10 cellular contexts compared by ENCODE assay signal in the genomic region with DNA sequence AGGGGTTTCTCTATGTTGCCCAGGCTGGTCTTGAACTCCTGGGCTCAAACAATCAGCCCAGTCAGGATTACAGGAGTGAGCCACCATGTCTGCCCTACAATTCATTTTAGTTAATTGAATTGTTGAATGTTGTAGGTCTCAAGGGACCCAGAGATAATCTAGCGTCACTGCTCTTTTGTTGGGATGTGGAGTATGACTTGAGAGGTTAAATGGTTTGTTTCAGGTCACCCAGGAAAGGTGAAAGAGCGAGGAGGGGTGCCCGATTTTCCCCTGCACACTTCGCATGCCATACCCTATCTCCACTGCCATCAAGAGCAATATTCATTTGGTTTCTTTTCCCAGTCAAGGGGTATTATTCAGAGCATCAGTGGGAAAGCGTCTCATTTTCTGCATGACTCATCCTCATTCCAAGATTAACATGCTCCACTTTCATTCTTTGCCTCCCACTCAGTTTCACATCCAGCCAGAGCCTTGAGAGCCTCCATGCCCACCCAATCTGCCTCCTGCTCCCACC. TPM values are rescaled to one million over a fixed set of nuclear protein-coding genes. Genes with fewer than 3 reads are reported as not detected.
DNase-seq lines count a peak whose midpoint lies in the region; ATAC-seq and TF ChIP-seq lines count a peak whose summit lies in the region.
"Had no signal": no experiment of that assay in that cellular context is flagged by ENCODE, and none has a peak within 500 bp of the region (broad histone marks: within the 10 kb centered on the region; RNA-seq: fewer than 3 reads in every experiment).

No MANE protein-coding gene starts in this region.

- no peak overlapping the region for H3K4me3 ChIP-seq in upper lobe of right lung
- no peak overlapping the region for H3K4me3 ChIP-seq in Karpas-422 (ENCODE audit: low read length)

- H3K27ac ChIP-seq in VCaP (peak overlapping the region; percentile 73), foreskin keratinocyte (peak overlapping the region; percentile 55), upper lobe of right lung (no peak overlapping the region), Karpas-422 (ENCODE audit: low read length) (no peak overlapping the region)
- H3K27ac ChIP-seq: parathyroid adenoma had no signal

- H3K9ac ChIP-seq in Karpas-422 (ENCODE audit: low read length), result no peak overlapping the region
- H3K9ac ChIP-seq: parathyroid adenoma had no signal

- H3K36me3 ChIP-seq in upper lobe of right lung (no peaks in the 10 kb centered on the region), Karpas-422 (ENCODE audit: insufficient read depth, low read length) (no peaks in the 10 kb centered on the region)

- DNase-seq in NCI-H1436 (lab: John Stamatoyannopoulos, UW) (peak; percentile 34), NCI-H1436 treated with DMSO at 0.1 percent for 48 hours (lab: John Stamatoyannopoulos, UW) (no peak), foreskin keratinocyte (peak in 1 of 2 donors; percentile 62), upper lobe of right lung (no peak), erythroblast (lab: John Stamatoyannopoulos, UW) (no peak), Karpas-422 (no peak)
- DNase-seq in activated naive CD4-positive, alpha-beta T cell treated with Interleukin-2 at 50 U/mL for 16 hours, result no peak
- DNase-seq: activated gamma-delta T cell had no signal

- H3K9me3 ChIP-seq in upper lobe of right lung (no peaks in the 10 kb centered on the region), Karpas-422 (ENCODE audit: low read length) (no peaks in the 10 kb centered on the region)

- TF ChIP-seq CTCF in VCaP (conservative IDR thresholded peaks at IDR 0.05) (no peak), foreskin keratinocyte (conservative IDR thresholded peaks at IDR 0.05) (no peak), upper lobe of right lung (IDR thresholded peaks at IDR 0.05) (no peak)

- ATAC-seq in foreskin keratinocyte (peak; percentile 78), upper lobe of right lung (peak; percentile 26)

- no peak overlapping the region for H3K4me2 ChIP-seq in Karpas-422 (ENCODE audit: low read depth, low read length, poor library complexity, severe bottlenecking)

- no peak overlapping the region for H2AFZ ChIP-seq in Karpas-422 (ENCODE audit: low read length)
- H2AFZ ChIP-seq: parathyroid adenoma had no signal

- no peaks in the 10 kb centered on the region for H3K9me2 ChIP-seq in Karpas-422 (replicated peaks; ENCODE audit: insufficient read depth, low read length)

- H3K4me1 ChIP-seq in foreskin keratinocyte (peaks cover 19% of the 10 kb centered on the region), upper lobe of right lung (peaks cover 18% of the 10 kb centered on the region), Karpas-422 (ENCODE audit: low read length) (peaks cover 13% of the 10 kb centered on the region)
- H3K4me1 ChIP-seq: parathyroid adenoma had no signal

- H4K20me1 ChIP-seq in Karpas-422 (ENCODE audit: insufficient read depth, low read depth, low read length), result no peaks in the 10 kb centered on the region

- H3K79me2 ChIP-seq in Karpas-422 (ENCODE audit: low read length), result no peaks in the 10 kb centered on the region
- H3K79me2 ChIP-seq: parathyroid adenoma had no signal

- no peak for TF ChIP-seq POLR2A in erythroblast (IDR thresholded peaks at IDR 0.05; ENCODE audit: low read length)

- H3K27me3 ChIP-seq in foreskin keratinocyte (no peaks in the 10 kb centered on the region), upper lobe of right lung (no peaks in the 10 kb centered on the region), Karpas-422 (ENCODE audit: low read length) (no peaks in the 10 kb centered on the region)

- intact Hi-C loops in upper lobe of right lung (cut with DNase I), result no loop called here

RNA-seq across cellular contexts. Expression of gene SLC30A1, which starts 13.1 kb away (rescaled TPM):
- total RNA-seq in foreskin keratinocyte, result 19.7 and 22.1 TPM in 2 replicates
- 6.0 and 6.2 TPM in 2 replicates for polyA plus RNA-seq in foreskin keratinocyte
- total RNA-seq in upper lobe of right lung, result 15.6 TPM
- 8.0 and 16.7 TPM in 2 replicates for total RNA-seq in Karpas-422 (2014; rRNA removed; shearing (Covaris generic); ENCODE audit: low replicate concordance)

Comparison
In these comparisons a context has a peak if more than half of its experiments do, and no peak if none do; other contexts are left out.
1. H3K27ac ChIP-seq: peak in VCaP (single experiment) and foreskin keratinocyte (single experiment); none in upper lobe of right lung (single experiment) and Karpas-422 (single experiment).